In genomic region chr4:74110670-74111069, GRCh38 we compare ENCODE assay signal across 1 cellular context.
TF ChIP-seq lines count a peak whose summit lies in the region.

No MANE protein-coding gene starts in this region.

TF ChIP-seq in A549, 52 proteins besides CTCF, POLR2A, EP300 and RAD21 (continued from another document):
- TF ChIP-seq ELK1 (IDR thresholded peaks at IDR 0.05; ENCODE audit: low read depth, low read length), result no peak
- no peak for TF ChIP-seq SMC3 (IDR thresholded peaks at IDR 0.05)
- TF ChIP-seq HOXB5 (CRISPR knock-in tag; IDR thresholded peaks at IDR 0.05), result no peak
- TF ChIP-seq RFX5 (IDR thresholded peaks at IDR 0.05), result no peak
- TF ChIP-seq CBX2 (IDR thresholded peaks at IDR 0.05; ENCODE audit: borderline replicate concordance, low read depth), result no peak
- TF ChIP-seq HOXA7 (CRISPR knock-in tag; IDR thresholded peaks at IDR 0.05), result no peak
- TF ChIP-seq ZNF302 (CRISPR knock-in tag; IDR thresholded peaks at IDR 0.05), result no peak
- TF ChIP-seq FOSL2 (IDR thresholded peaks at IDR 0.05), result no peak
- no peak for TF ChIP-seq FOSL2 (CRISPR knock-in tag; IDR thresholded peaks at IDR 0.05)
- no peak for TF ChIP-seq FOXS1 (CRISPR knock-in tag; IDR thresholded peaks at IDR 0.05)
- no peak for TF ChIP-seq ATOH8 (CRISPR knock-in tag; IDR thresholded peaks at IDR 0.05; ENCODE audit: low read depth)
- no peak for TF ChIP-seq ZC3H11A (IDR thresholded peaks at IDR 0.05)
- no peak for TF ChIP-seq GATA3 (IDR thresholded peaks at IDR 0.05; ENCODE audit: borderline replicate concordance)
- TF ChIP-seq CHD4 (IDR thresholded peaks at IDR 0.05; ENCODE audit: borderline replicate concordance), result no peak
TF ChIP-seq in A549: peak in this region for 0.
